Comparison of ENCODE assay signal across 8 cellular contexts in the genomic region with DNA sequence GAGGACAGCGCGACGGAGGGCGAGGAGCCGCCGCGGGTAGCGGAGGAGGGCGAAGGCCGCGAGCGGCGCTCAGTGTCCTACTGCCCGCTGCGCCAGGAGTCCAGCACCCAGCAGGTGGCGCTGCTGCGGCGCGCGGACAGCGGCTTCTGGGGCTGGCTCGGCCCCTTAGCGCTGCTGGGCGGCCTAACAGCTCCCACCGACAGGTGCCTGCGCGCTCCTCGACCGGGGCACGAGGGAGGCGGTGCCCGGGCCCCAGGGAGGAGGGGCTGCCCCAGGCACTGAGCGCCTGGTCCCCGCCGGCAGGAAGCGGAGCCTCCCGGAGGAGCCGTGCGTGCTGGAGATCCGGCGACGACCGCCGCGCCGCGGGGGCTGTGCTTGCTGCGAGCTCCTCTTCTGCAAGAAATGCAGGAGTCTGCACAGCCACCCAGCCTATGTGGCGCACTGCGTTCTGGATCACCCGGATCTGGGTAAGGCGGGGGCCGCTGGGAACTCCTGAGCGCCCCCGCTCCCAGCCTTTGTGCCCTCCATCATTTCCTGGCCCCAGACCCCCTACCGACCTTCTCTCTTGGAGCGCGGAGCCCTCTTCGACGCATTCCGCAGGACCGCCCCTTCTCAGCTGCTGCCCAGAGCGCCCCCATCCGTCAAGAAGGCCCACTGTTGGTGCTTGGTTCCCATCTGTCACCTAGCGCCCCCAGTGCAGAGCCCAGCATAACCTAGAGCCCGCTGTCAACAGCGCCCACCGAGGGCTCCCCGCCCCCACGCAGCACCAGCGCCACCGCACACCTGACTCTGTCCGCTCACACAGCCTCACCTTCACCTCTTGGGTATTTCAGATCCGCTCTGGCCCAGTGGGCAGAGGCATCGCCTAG. TPM values are rescaled to one million over a fixed set of nuclear protein-coding genes. Genes with fewer than 3 reads are reported as not detected.
A peak's percentile ranks its signal among the peaks of the same experiment; 100 is the strongest.
DNase-seq lines count a peak whose midpoint lies in the region; ATAC-seq, FAIRE-seq and TF ChIP-seq lines count a peak whose summit lies in the region.

No MANE protein-coding gene starts in this region.

- 3 to 5% (median 3%) methylated on average over 45 to 75 of the region's 75 CpGs for WGBS in spleen, 5 donors

- DNase-seq in A673 (ENCODE audit: low spot score) = peak; percentile 82
- peak; percentile 86 for DNase-seq in NCI-H2196 (lab: John Stamatoyannopoulos, UW; ENCODE audit: unreplicated experiment)
- DNase-seq in WTC11 (ENCODE audit: low spot score) = peak; percentile 91
- peak; percentile 66 for DNase-seq in bronchial epithelial cell (ENCODE audit: low read depth)
- peak; percentile 80 for DNase-seq in inferior parietal cortex (ENCODE audit: extremely low spot score)
- DNase-seq in spleen = peak; percentile 97

- peak overlapping the region; percentile 80 for H3K4me3 Mint-ChIP-seq in WTC11

- intact Hi-C loops in A673 (cut with micrococcal nuclease; ENCODE audit: unreplicated experiment) = loop anchor here (5.0 kb wide), 1 partner anchor 43 kb away; the partner anchor contains the start of gene TAF15
- intact Hi-C loops in spleen (cut with DNase I; ENCODE audit: low total_unique reads) = no loop called here

- TF ChIP-seq CTCF in A673 (conservative IDR thresholded peaks at IDR 0.05; ENCODE audit: low read depth, low read length) = peak; percentile 64
- peak; percentile 83 for TF ChIP-seq CTCF in WTC11 (IDR thresholded peaks at IDR 0.05)
- TF ChIP-seq CTCF in bronchial epithelial cell (IDR thresholded peaks at IDR 0.05; ENCODE audit: insufficient read depth, low read length, severe bottlenecking) = peak; percentile 100
- TF ChIP-seq CTCF in spleen (IDR thresholded peaks at IDR 0.05 in 8 of 11, conservative IDR thresholded peaks at IDR 0.05 in 3 of 11) = peak; percentile 83 to 98 (median 93)

- peak; percentile 80 for ATAC-seq in GM18861 (IDR thresholded peaks at IDR 0.05; ENCODE audit: unreplicated experiment)
- peak; percentile 91 for ATAC-seq in HG03108 (IDR thresholded peaks at IDR 0.05; ENCODE audit: unreplicated experiment)
- peak; percentile 87 for ATAC-seq in WTC11

- H3K27me3 Mint-ChIP-seq in WTC11 (ENCODE audit: low read depth) = peaks cover 11% of the 10 kb centered on the region

- POLR2A ChIA-PET in A673 (lab: Charles Lee; ENCODE audit: low non-redundant PET) = interaction anchor here (1.3 kb wide), 1 partner anchor 45 kb away, joined by 5 read pairs; the partner anchor contains the start of gene TAF15
- POLR2A ChIA-PET in WTC11 (lab: Charles Lee) = interaction anchor here (0.6 to 2.1 kb wide), 7 partner anchors 10 to 77 kb away, joined by 3 to 37 read pairs (median 4); partner anchors contain the start of gene TAF15

- TF ChIP-seq POLR2A in spleen (IDR thresholded peaks at IDR 0.05) = no peak

- H3K9me3 Mint-ChIP-seq in WTC11 = no peaks in the 10 kb centered on the region

- H3K27ac ChIP-seq in A673 (ENCODE audit: low read depth, low read length, poor library complexity, severe bottlenecking) = no peak overlapping the region
- peak overlapping the region in 7 of 8 donors; percentile 20 to 79 (median 68) for H3K27ac ChIP-seq in spleen

- H3K36me3 ChIP-seq in A673 (ENCODE audit: insufficient read depth, low read length, poor library complexity, severe bottlenecking) = no peaks in the 10 kb centered on the region
- H3K36me3 ChIP-seq in bronchial epithelial cell (ENCODE audit: control insufficient read depth, insufficient read depth, low read length) = no peaks in the 10 kb centered on the region
- H3K36me3 ChIP-seq in spleen = no peaks in the 10 kb centered on the region

- CTCF ChIA-PET in A673 (lab: Charles Lee) = interaction anchor here (0.6 to 1.4 kb wide), 9 partner anchors 10 to 210 kb away, joined by 3 to 13 read pairs (median 3); partner anchors contain the start of genes MMP28 and TAF15
- CTCF ChIA-PET in WTC11 (lab: Charles Lee) = interaction anchor here (0.5 to 5.8 kb wide), 63 partner anchors 8 to 719 kb away, joined by 3 to 161 read pairs (median 5); partner anchors contain the start of genes AP2B1, GAS2L2, MMP28 and PEX12

- H3K9me3 ChIP-seq in A673 (ENCODE audit: low read depth, low read length, poor library complexity, severe bottlenecking) (no peaks in the 10 kb centered on the region), spleen (no peaks in the 10 kb centered on the region)

- H3K4me1 ChIP-seq in A673 (ENCODE audit: insufficient read depth, low read length, poor library complexity, severe bottlenecking) (no peaks in the 10 kb centered on the region), spleen (peaks cover 6 to 22% (median 15%) of the 10 kb centered on the region in 6 donors)

- no TSS peak for BruUV-seq in A673 (replicated peaks; lab: Mats Ljungman, UMichigan)

- H3K27me3 ChIP-seq in A673 (replicated peaks; ENCODE audit: insufficient read depth, low read depth, low read length, poor library complexity) (no peaks in the 10 kb centered on the region), bronchial epithelial cell (ENCODE audit: control insufficient read depth, insufficient read depth, low read length) (no peaks in the 10 kb centered on the region), spleen (replicated peaks in 1 of 7) (peaks cover 0 to 4% (median 0%) of the 10 kb centered on the region in 7 donors)

- no peak for FAIRE-seq in bronchial epithelial cell (lab: Jason Lieb, UNC)

- H3K36me3 Mint-ChIP-seq in WTC11 = no peaks in the 10 kb centered on the region

- H3K27ac Mint-ChIP-seq in WTC11 = peak overlapping the region; percentile 76

- peaks cover 17% of the 10 kb centered on the region for H3K4me1 Mint-ChIP-seq in WTC11

- H3K4me3 ChIP-seq in A673 (ENCODE audit: low read depth, low read length, poor library complexity, severe bottlenecking) = peak overlapping the region; percentile 51
- H3K4me3 ChIP-seq in bronchial epithelial cell (ENCODE audit: low read depth, low read length) = peak overlapping the region; percentile 36
- H3K4me3 ChIP-seq in spleen = peak overlapping the region; percentile 57 to 78 (median 64)

TF ChIP-seq in WTC11, 78 proteins besides CTCF, POLR2A, EP300 and RAD21 (continues in another document):
- TF ChIP-seq SMAD4 (CRISPR knock-in tag; IDR thresholded peaks at IDR 0.05) (0 out of 2 replicates have a peak, but pooled peaks have one; percentile 54), ZBTB21 (CRISPR knock-in tag; IDR thresholded peaks at IDR 0.05; ENCODE audit: borderline replicate concordance) (no peak), ZNF232 (CRISPR knock-in tag; IDR thresholded peaks at IDR 0.05) (peak; percentile 65), ELF4 (CRISPR knock-in tag; IDR thresholded peaks at IDR 0.05; ENCODE audit: low read depth) (no peak), TCF7 (CRISPR knock-in tag; IDR thresholded peaks at IDR 0.05; ENCODE audit: low read depth) (no peak), ZNF138 (CRISPR knock-in tag; conservative IDR thresholded peaks at IDR 0.05) (no peak; the same call in 1 of the 2 replicates), GABPB1 (CRISPR knock-in tag; IDR thresholded peaks at IDR 0.05) (peak; percentile 51; the same call in 1 of the 2 replicates), ZNF425 (CRISPR knock-in tag; conservative IDR thresholded peaks at IDR 0.05) (no peak), ZNF416 (CRISPR knock-in tag; IDR thresholded peaks at IDR 0.05) (peak; percentile 68; the same call in 1 of the 2 replicates), ZNF317 (CRISPR knock-in tag; IDR thresholded peaks at IDR 0.05; ENCODE audit: borderline replicate concordance, low read depth) (0 out of 2 replicates have a peak, but pooled peaks have one; percentile 17)
- TF ChIP-seq, protein P1, sequence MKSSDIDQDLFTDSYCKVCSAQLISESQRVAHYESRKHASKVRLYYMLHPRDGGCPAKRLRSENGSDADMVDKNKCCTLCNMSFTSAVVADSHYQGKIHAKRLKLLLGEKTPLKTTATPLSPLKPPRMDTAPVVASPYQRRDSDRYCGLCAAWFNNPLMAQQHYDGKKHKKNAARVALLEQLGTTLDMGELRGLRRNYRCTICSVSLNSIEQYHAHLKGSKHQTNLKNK (CRISPR knock-in tag; IDR thresholded peaks at IDR 0.05) = no peak

RNA-seq across cellular contexts. Expression of gene C17orf50, which starts 3.7 kb away (rescaled TPM):
- total RNA-seq in A673 (2021) (not detected in 2 replicates), WTC11 (2021) (0.30 to 0.89 TPM (median 0.35 TPM) in 3 replicates), bronchial epithelial cell (not detected in 2 replicates), spleen (not detected)
- polyA plus RNA-seq in spleen = under 1 TPM in 2 of 3 donors, not detected in 1; 0.15 to 0.42 TPM

RNA-seq across cellular contexts. Expression of gene GAS2L2, which starts 11.3 kb away (rescaled TPM):
- not detected in 2 replicates for total RNA-seq in A673 (2021)
- total RNA-seq in WTC11 (2021) = 0.07 to 0.30 TPM (median 0.15 TPM) in 3 replicates
- total RNA-seq in bronchial epithelial cell = under 0.01 TPM in 1 of 2 replicates, not detected in the other
- not detected for total RNA-seq in spleen
- polyA plus RNA-seq in spleen = under 1 TPM; 0.02 to 0.03 (median 0.02) TPM

RNA-seq across cellular contexts. Expression of gene MMP28, which starts 31.1 kb away (rescaled TPM):
- total RNA-seq in A673 (2021) (not detected in 2 replicates), WTC11 (2021) (0.22 TPM in 1 of 3 replicates, not detected in the others), bronchial epithelial cell (18.7 and 42.6 TPM in 2 replicates), spleen (1 to 10 TPM; 1.5 to 5.9 (median 3.1) TPM)
- polyA plus RNA-seq in spleen = 1 to 10 TPM; 1.1 to 3.5 (median 1.7) TPM

RNA-seq across cellular contexts. Expression of gene RASL10B, which starts 32.9 kb away (rescaled TPM):
- total RNA-seq in A673 (2021) = 15.9 TPM in 2 replicates
- total RNA-seq in WTC11 (2021) = 17.4 to 25.4 TPM (median 25.3 TPM) in 3 replicates
- 0.51 and 0.53 TPM in 2 replicates for total RNA-seq in bronchial epithelial cell
- under 1 TPM in 6 of 7 donors, not detected in 1; 0.11 to 0.74 (median 0.25) TPM for total RNA-seq in spleen
- under 1 TPM; 0.09 to 0.50 (median 0.29) TPM for polyA plus RNA-seq in spleen

RNA-seq across cellular contexts. Expression of gene TAF15, which starts 44.9 kb away (rescaled TPM):
- total RNA-seq in A673 (2021) (108 TPM in 2 replicates), WTC11 (2021) (273 to 322 TPM (median 316 TPM) in 3 replicates), bronchial epithelial cell (69.5 and 84.1 TPM in 2 replicates), spleen (100 to 1,000 TPM in 5 of 7 donors, 10 to 100 TPM in 2; 78.7 to 184 (median 146) TPM)
- polyA plus RNA-seq in spleen = 100 to 1,000 TPM in 1 of 3 donors, 10 to 100 TPM in 2; 55.9 to 113 (median 84.7) TPM
